34 cellular contexts compared by ENCODE assay signal in genomic region chr11:107711861-107712260, GRCh38. TPM values are rescaled to one million over a fixed set of nuclear protein-coding genes. Genes with fewer than 3 reads are reported as not detected.
DNase-seq lines count a peak whose midpoint lies in the region; ATAC-seq and TF ChIP-seq lines count a peak whose summit lies in the region.
"Had no signal": no experiment of that assay in that cellular context is flagged by ENCODE, and none has a peak within 500 bp of the region (broad histone marks: within the 10 kb centered on the region; RNA-seq: fewer than 3 reads in every experiment).

Gene SLN, minus strand, starts transcription at chr11:107712056.

- no peak for TF ChIP-seq CTCF in right lobe of liver (IDR thresholded peaks at IDR 0.05)

- no peaks in the 10 kb centered on the region for H3K4me1 ChIP-seq in right lobe of liver
- H3K4me1 ChIP-seq: adrenal gland, BE2C had no signal

- ATAC-seq in Right ventricle myocardium superior (ENCODE audit: poor library complexity) (no peak), left ventricle myocardium superior (no peak), left cardiac atrium (peak in 1 of 2 donors; percentile 69), right lobe of liver (no peak)
- ATAC-seq: activated CD4-positive, CD25-positive, alpha-beta regulatory T cell treated with anti-CD3 and anti-CD28 coated beads, Interleukin-2, amount 50 U/mL, for 24 hours; activated CD8-positive, alpha-beta T cell treated with anti-CD3 and anti-CD28 coated beads for 36 hours; gastroesophageal sphincter; left lobe of liver; Panc1; stimulated activated naive B cell treated with anti-CD40 and anti-IgM and Interleukin-4, amounts not matched to agents 10 μg/mL and 1 μg/mL and 100 μg/mL, for 72 hours had no signal

- no peak for TF ChIP-seq POLR2A in right lobe of liver (IDR thresholded peaks at IDR 0.05)

- DNase-seq in Right ventricle myocardium superior, result no peak
- DNase-seq in left ventricle myocardium superior, result no peak
- no peak for DNase-seq in left cardiac atrium
- no peak for DNase-seq in posterior vena cava (ENCODE audit: low spot score)
- no peak for DNase-seq in right lobe of liver
- no peak for DNase-seq in activated naive CD4-positive, alpha-beta T cell treated with Interleukin-2 at 50 U/mL for 16 hours
- no peak for DNase-seq in midbrain (lab: John Stamatoyannopoulos, UW)
- DNase-seq: ACHN; activated CD8-positive, alpha-beta memory T cell treated with anti-CD3 and anti-CD28 coated beads, Interleukin-2, amount 50 U/mL, for 48 hours; activated CD8-positive, alpha-beta T cell treated with anti-CD3 and anti-CD28 coated beads for 36 hours; activated naive CD4-positive, alpha-beta T cell treated with anti-CD3 and anti-CD28 coated beads, Interleukin-2, amount 10 ng/mL, durations not matched to agents 7 days and 5 days; adrenal gland; BE2C; DMS53; GOT3; immature natural killer cell; KBM-7; mesenchymal stem cell; NCI-H187 treated with DMSO at 0.1 percent for 48 hours; NCI-H226; NCI-H748 treated with DMSO at 0.1 percent for 48 hours; posterior cingulate gyrus; SHP77 treated with DMSO at 0.1 percent for 48 hours; stimulated activated naive B cell treated with anti-CD40 and anti-IgM and Interleukin-4, amounts not matched to agents 10 μg/mL and 1 μg/mL and 100 μg/mL, for 72 hours; substantia nigra; T-helper 2 cell had no signal

- intact Hi-C loops in Right ventricle myocardium superior (cut with DNase I), result no loop called here
- intact Hi-C loops in left ventricle myocardium superior (cut with micrococcal nuclease), result no loop called here
- intact Hi-C loops in left cardiac atrium (cut with DNase I), result no loop called here
- intact Hi-C loops in posterior vena cava (cut with DNase I), result no loop called here
- intact Hi-C loops in right lobe of liver (cut with DNase I), result no loop called here

- 32% methylated on average over 7 of the region's 7 CpGs for WGBS in right lobe of liver (ENCODE audit: insufficient coverage, low coverage, low lambda C conversion rate, missing lambda C conversion rate)

- no peak within 1 kb of the TSS for H3K4me3 ChIP-seq in right lobe of liver
- H3K4me3 ChIP-seq: adrenal gland, gastroesophageal sphincter had no signal

- no peak within 1 kb of the TSS for H3K27ac ChIP-seq in right lobe of liver
- H3K27ac ChIP-seq: adrenal gland, gastroesophageal sphincter, HL-60 had no signal

- H3K9me3 ChIP-seq in right lobe of liver, result no peaks in the 10 kb centered on the region
- H3K9me3 ChIP-seq: adrenal gland, BE2C, gastroesophageal sphincter had no signal

- no peaks in the 10 kb centered on the region for H3K36me3 ChIP-seq in right lobe of liver
- H3K36me3 ChIP-seq: adrenal gland, BE2C, gastroesophageal sphincter had no signal

- H3K27me3 ChIP-seq in right lobe of liver, result no peaks in the 10 kb centered on the region
- H3K27me3 ChIP-seq: adrenal gland, gastroesophageal sphincter had no signal

RNA-seq across cellular contexts. Expression of gene SLN, which starts in this region (rescaled TPM):
- total RNA-seq in Right ventricle myocardium superior (24.8 TPM), left ventricle myocardium superior (5.7 TPM), left cardiac atrium (100 to 1,000 TPM; 427 to 669 TPM), posterior vena cava (100 to 1,000 TPM; 159 to 475 TPM), right lobe of liver (1 to 10 TPM in 1 of 6 experiments, under 1 TPM in 3, not detected in 2; 0.55 to 5.3 (median 0.66) TPM)
- total RNA-seq: activated CD8-positive, alpha-beta T cell treated with anti-CD3 and anti-CD28 coated beads for 36 hours; activated T-helper 1 cell treated with anti-CD3 and anti-CD28 coated beads, Interleukin-12 subunit alpha, Interleukin-12 subunit beta, Interleukin-2, Interleukin-4 antibody, amounts not matched to agents 30 ng/mL and 10 ng/mL and 1 ng/mL, durations not matched to agents 14 hours and 24 hours and 36 hours; endothelial cell of umbilical vein; left lobe of liver; MCF 10A had no signal
